ENCODE assay signal across 8 cellular contexts in genomic region chr20:41738584-41739193, GRCh38.
A peak's percentile ranks its signal among the peaks of the same experiment; 100 is the strongest.
DNase-seq lines count a peak whose midpoint lies in the region; ATAC-seq and TF ChIP-seq lines count a peak whose summit lies in the region.

No MANE protein-coding gene starts in this region.

- no peaks in the 10 kb centered on the region for H3K4me1 Mint-ChIP-seq in natural killer cell
- no peaks in the 10 kb centered on the region for H3K4me1 Mint-ChIP-seq in natural killer cell treated with Interleukin-12 subunit alpha and Interleukin-12 subunit beta and Interleukin-15 and Interleukin-18, amount 100 ng/mL, for 72 hours (ENCODE audit: low read depth in 2 of 2)

- TF ChIP-seq CTCF in natural killer cell (IDR thresholded peaks at IDR 0.05) (peak; percentile 34), mammary epithelial cell (conservative IDR thresholded peaks at IDR 0.05 in 1 of 2, IDR thresholded peaks at IDR 0.05 in 1 of 2; ENCODE audit: extremely low read depth in 1 of 2, insufficient read depth in 1 of 2, low read depth in 1 of 2, low read length in 2 of 2) (peak; percentile 80 to 93)

- H3K27me3 ChIP-seq in mammary epithelial cell (ENCODE audit: insufficient read depth, low read length): no peaks in the 10 kb centered on the region

- peaks cover 3 to 6% of the 10 kb centered on the region in 2 donors for H3K27me3 Mint-ChIP-seq in natural killer cell (ENCODE audit: low read depth in 2 of 2)
- H3K27me3 Mint-ChIP-seq in natural killer cell treated with Interleukin-12 subunit alpha and Interleukin-12 subunit beta and Interleukin-15 and Interleukin-18, amount 100 ng/mL, for 72 hours: peaks cover 0 to 7% of the 10 kb centered on the region in 2 donors

- in situ Hi-C loops in mammary epithelial cell (cut with MboI; ENCODE audit: low sequenced_read_pairs in 2 of 2): loop anchor here (10.0 to 25.0 kb wide), 3 partner anchors 1449 to 1674 kb away; partner anchors contain the start of gene PTPRT (in 1 of the 2)

- H3K79me2 ChIP-seq in mammary epithelial cell (ENCODE audit: insufficient read depth, low read length): no peaks in the 10 kb centered on the region

- H3K9me3 Mint-ChIP-seq in natural killer cell: no peaks in the 10 kb centered on the region
- no peaks in the 10 kb centered on the region for H3K9me3 Mint-ChIP-seq in natural killer cell treated with Interleukin-12 subunit alpha and Interleukin-12 subunit beta and Interleukin-15 and Interleukin-18, amount 100 ng/mL, for 72 hours

- no peaks in the 10 kb centered on the region for H3K4me1 ChIP-seq in mammary epithelial cell (ENCODE audit: insufficient read depth, low read length)

- intact Hi-C loops in natural killer cell (cut with micrococcal nuclease) (no loop called here), mammary epithelial cell (cut with micrococcal nuclease) (loop anchor here (1.0 to 10.0 kb wide), 4 partner anchors 564 to 1671 kb away; no protein-coding TSS in a partner anchor)

- H3K9ac ChIP-seq in mammary epithelial cell (ENCODE audit: insufficient read depth, low read length): no peak overlapping the region

- no peak for DNase-seq in natural killer cell
- no peak for DNase-seq in natural killer cell treated with Interleukin-12 subunit alpha and Interleukin-12 subunit beta and Interleukin-15 and Interleukin-18, amount 100 ng/mL, for 72 hours (ENCODE audit: low spot score)
- peak; percentile 50 for DNase-seq in M059J (ENCODE audit: low read depth)
- peak; percentile 56 for DNase-seq in SK-N-DZ (ENCODE audit: low spot score)
- peak; percentile 11 for DNase-seq in mammary epithelial cell
- DNase-seq in left kidney (ENCODE audit: low read depth, low spot score): peak; percentile 73
- peak; percentile 14 to 21 for DNase-seq in stimulated activated CD8-positive, alpha-beta memory T cell treated with anti-CD3 and anti-CD28 coated beads, Interleukin-2, amount 100 ng/mL, for 48 hours (ENCODE audit: low read depth in 2 of 2)

- no TSS peak for BruUV-seq in mammary epithelial cell (replicated peaks; lab: Mats Ljungman, UMichigan)

- no peak overlapping the region for H2AFZ ChIP-seq in mammary epithelial cell (ENCODE audit: low read depth, low read length)

- H3K27ac ChIP-seq in mammary epithelial cell (ENCODE audit: insufficient read depth, low read depth, low read length): no peak overlapping the region

- no peaks in the 10 kb centered on the region for H4K20me1 ChIP-seq in mammary epithelial cell (ENCODE audit: insufficient read depth, low read length)

- no peak overlapping the region for H3K4me3 Mint-ChIP-seq in natural killer cell
- no peak overlapping the region for H3K4me3 Mint-ChIP-seq in natural killer cell treated with Interleukin-12 subunit alpha and Interleukin-12 subunit beta and Interleukin-15 and Interleukin-18, amount 100 ng/mL, for 72 hours

- H3K27ac Mint-ChIP-seq in natural killer cell: no peak overlapping the region
- no peak overlapping the region for H3K27ac Mint-ChIP-seq in natural killer cell treated with Interleukin-12 subunit alpha and Interleukin-12 subunit beta and Interleukin-15 and Interleukin-18, amount 100 ng/mL, for 72 hours

- H3K36me3 Mint-ChIP-seq in natural killer cell: no peaks in the 10 kb centered on the region
- no peaks in the 10 kb centered on the region for H3K36me3 Mint-ChIP-seq in natural killer cell treated with Interleukin-12 subunit alpha and Interleukin-12 subunit beta and Interleukin-15 and Interleukin-18, amount 100 ng/mL, for 72 hours

- no peak overlapping the region for H3K4me2 ChIP-seq in mammary epithelial cell (ENCODE audit: insufficient read depth, low read depth, low read length)

- CTCF ChIA-PET in mammary epithelial cell (lab: Charles Lee; ENCODE audit: low non-redundant PET): interaction anchor here (0.5 kb wide), 1 partner anchor 581 kb away, joined by 3 read pairs; no protein-coding TSS in a partner anchor

- H3K9me3 ChIP-seq in mammary epithelial cell (replicated peaks; ENCODE audit: insufficient read depth, low read length): no peaks in the 10 kb centered on the region

- 4% methylated on average over 7 of the region's 7 CpGs for WGBS in mammary epithelial cell (ENCODE audit: low coverage, missing lambda C conversion rate)

- no peaks in the 10 kb centered on the region for H3K36me3 ChIP-seq in mammary epithelial cell (ENCODE audit: insufficient read depth, low read length)

- dilution Hi-C loops in mammary epithelial cell (cut with HindIII; ENCODE audit: low sequenced_read_pairs): no loop called here

- no peak overlapping the region for H3K4me3 ChIP-seq in mammary epithelial cell (replicated peaks in 1 of 3; ENCODE audit: insufficient read depth in 1 of 3, low read depth in 2 of 3, low read length in 3 of 3)

- ATAC-seq in natural killer cell (peak in 2 of 3 donors; percentile 58 to 59), HG03378 (IDR thresholded peaks at IDR 0.05; ENCODE audit: unreplicated experiment) (no peak)
- ATAC-seq in natural killer cell treated with Interleukin-12 subunit alpha and Interleukin-12 subunit beta and Interleukin-15 and Interleukin-18, amount 100 ng/mL, for 72 hours: no peak

Comparison
In these comparisons a context has a peak if more than half of its experiments do, and no peak if none do; other contexts are left out.
1. ATAC-seq: peak in natural killer cell (2 of 3); none in natural killer cell treated with Interleukin-12 subunit alpha and Interleukin-12 subunit beta and Interleukin-15 and Interleukin-18, amount 100 ng/mL, for 72 hours (0 of 2) and HG03378 (single experiment).
2. DNase-seq: peak in M059J (single experiment), SK-N-DZ (single experiment), mammary epithelial cell (single experiment), left kidney (single experiment) and stimulated activated CD8-positive, alpha-beta memory T cell treated with anti-CD3 and anti-CD28 coated beads, Interleukin-2, amount 100 ng/mL, for 48 hours (2 of 2); none in natural killer cell (single experiment) and natural killer cell treated with Interleukin-12 subunit alpha and Interleukin-12 subunit beta and Interleukin-15 and Interleukin-18, amount 100 ng/mL, for 72 hours (single experiment).